ENCODE assay signal across 8 cellular contexts in genomic region chr10:8049874-8050560, GRCh38. TPM values are rescaled to one million over a fixed set of nuclear protein-coding genes. Genes with fewer than 3 reads are reported as not detected.
DNase-seq lines count a peak whose midpoint lies in the region; ATAC-seq, FAIRE-seq and TF ChIP-seq lines count a peak whose summit lies in the region.

No MANE protein-coding gene starts in this region.

- peaks cover 47% of the 10 kb centered on the region for H3K4me1 Mint-ChIP-seq in Caco-2 (ENCODE audit: low read depth, unreplicated experiment)

- H3K4me1 ChIP-seq in Caco-2 (peaks cover 23% of the 10 kb centered on the region), esophagus muscularis mucosa (peaks cover 66 to 86% (median 75%) of the 10 kb centered on the region in 4 donors), pancreas (peaks cover 21 to 40% (median 30%) of the 10 kb centered on the region in 3 donors)

- no peak for FAIRE-seq in pancreas (lab: Jason Lieb, UNC)
- FAIRE-seq in D721Med (lab: Jason Lieb, UNC): no peak

- ATAC-seq in pancreas (no peak), GM21786 (IDR thresholded peaks at IDR 0.05; ENCODE audit: unreplicated experiment) (no peak), GM19324 (IDR thresholded peaks at IDR 0.05; ENCODE audit: low FRiP score, unreplicated experiment) (no peak)

- H3K27ac Mint-ChIP-seq in Caco-2 (ENCODE audit: unreplicated experiment): peak overlapping the region; percentile 92

- no peak overlapping the region for H3K27ac ChIP-seq in esophagus muscularis mucosa (replicated peaks in 1 of 4)
- no peak overlapping the region for H3K27ac ChIP-seq in pancreas

- CTCF ChIA-PET in Caco-2 (lab: Charles Lee): interaction anchor here (0.6 to 1.0 kb wide), 3 partner anchors 153 to 524 kb away, joined by 3 to 4 read pairs (median 3); no protein-coding TSS in a partner anchor

- DNase-seq in Caco-2 (no peak), NCI-H69 (lab: John Stamatoyannopoulos, UW) (peak; percentile 51), esophagus muscularis mucosa (ENCODE audit: extremely low spot score) (no peak), pancreas (no peak), KG1 (lab: John Stamatoyannopoulos, UW) (no peak), D721Med (ENCODE audit: insufficient read length, low spot score) (no peak)

- no peak for TF ChIP-seq CTCF in Caco-2 (IDR thresholded peaks at IDR 0.05; ENCODE audit: insufficient read depth in 1 of 2, low read depth in 1 of 2, low read length in 1 of 2, severe bottlenecking in 1 of 2, unreplicated experiment in 1 of 2)
- no peak for TF ChIP-seq CTCF in esophagus muscularis mucosa (IDR thresholded peaks at IDR 0.05)
- no peak for TF ChIP-seq CTCF in pancreas (IDR thresholded peaks at IDR 0.05)
- no peak for TF ChIP-seq CTCF in D721Med (IDR thresholded peaks at IDR 0.05; ENCODE audit: insufficient read depth, missing control alignments)

- no peaks in the 10 kb centered on the region for H3K9me3 Mint-ChIP-seq in Caco-2 (ENCODE audit: unreplicated experiment)

- TF ChIP-seq POLR2A in esophagus muscularis mucosa (IDR thresholded peaks at IDR 0.05; ENCODE audit: low read depth): no peak

- peak overlapping the region; percentile 39 for H3K4me3 ChIP-seq in Caco-2 (ENCODE audit: low read depth, low read length)
- H3K4me3 ChIP-seq in esophagus muscularis mucosa: peak overlapping the region; percentile 45 to 53 (median 52)
- peak overlapping the region; percentile 10 to 51 (median 24) for H3K4me3 ChIP-seq in pancreas

- POLR2A ChIA-PET in Caco-2 (lab: Charles Lee): no interaction called here

- H3K4me3 Mint-ChIP-seq in Caco-2 (ENCODE audit: unreplicated experiment): peak overlapping the region; percentile 76

- peaks cover 26% of the 10 kb centered on the region for H3K36me3 Mint-ChIP-seq in Caco-2 (ENCODE audit: insufficient read depth, unreplicated experiment)

- no peak for TF ChIP-seq EP300 in esophagus muscularis mucosa (IDR thresholded peaks at IDR 0.05)

- no peaks in the 10 kb centered on the region for H3K27me3 Mint-ChIP-seq in Caco-2 (ENCODE audit: insufficient read depth, unreplicated experiment)

- H3K27me3 ChIP-seq in Caco-2 (replicated peaks; ENCODE audit: control insufficient read depth, insufficient read depth, low read length) (no peaks in the 10 kb centered on the region), esophagus muscularis mucosa (peaks cover 22 to 100% (median 97%) of the 10 kb centered on the region in 4 donors), pancreas (peaks cover 0 to 81% (median 33%) of the 10 kb centered on the region in 4 donors)

- intact Hi-C loops in Caco-2 (cut with micrococcal nuclease; ENCODE audit: unreplicated experiment) (loop anchor here (1.0 to 10.0 kb wide), 11 partner anchors 20 to 1255 kb away; no protein-coding TSS in a partner anchor), esophagus muscularis mucosa (cut with DNase I) (no loop called here), pancreas (cut with DNase I) (no loop called here)

- 4% methylated on average over 7 of the region's 68 CpGs for WGBS in esophagus muscularis mucosa
- 1 to 2% methylated on average over 60 to 68 of the region's 68 CpGs for WGBS in pancreas, 2 donors

- TSS peak; percentile 12 for BruUV-seq in Caco-2 (replicated peaks; lab: Mats Ljungman, UMichigan)

- no peaks in the 10 kb centered on the region for H3K9me3 ChIP-seq in Caco-2
- H3K9me3 ChIP-seq in esophagus muscularis mucosa: no peaks in the 10 kb centered on the region
- H3K9me3 ChIP-seq in pancreas: no peaks in the 10 kb centered on the region

- H3K36me3 ChIP-seq in Caco-2 (ENCODE audit: control insufficient read depth, insufficient read depth, low read length) (no peaks in the 10 kb centered on the region), esophagus muscularis mucosa (no peaks in the 10 kb centered on the region), pancreas (no peaks in the 10 kb centered on the region)

RNA-seq across cellular contexts. Expression of gene GATA3, which starts 4.5 kb away (rescaled TPM):
- total RNA-seq in Caco-2 (2022): 27.7 and 32.0 TPM in 2 replicates
- under 1 TPM in 3 of 4 donors, not detected in 1; 0.19 to 0.46 (median 0.33) TPM for total RNA-seq in esophagus muscularis mucosa
- under 1 TPM in 4 of 6 donors, not detected in 2; 0.12 to 0.38 (median 0.32) TPM for total RNA-seq in pancreas
- polyA plus RNA-seq in pancreas: under 1 TPM; 0.11 to 0.14 TPM

Comparison
In these comparisons a context has a peak if more than half of its experiments do, and no peak if none do; other contexts are left out.
1. RNA of gene GATA3, which starts 4.5 kb away (total RNA-seq): 27.7 to 32.0 TPM in Caco-2; 0.19 to 0.46 TPM in esophagus muscularis mucosa and 0.12 to 0.38 TPM in pancreas; every median in the first group is over 10 times any median in the second.
2. Peak in every context shown above with its lines, with median percentiles within 50 percentile points of each other: H3K4me3 ChIP-seq.